Comparison of ENCODE assay signal across 9 cellular contexts in the genomic region with DNA sequence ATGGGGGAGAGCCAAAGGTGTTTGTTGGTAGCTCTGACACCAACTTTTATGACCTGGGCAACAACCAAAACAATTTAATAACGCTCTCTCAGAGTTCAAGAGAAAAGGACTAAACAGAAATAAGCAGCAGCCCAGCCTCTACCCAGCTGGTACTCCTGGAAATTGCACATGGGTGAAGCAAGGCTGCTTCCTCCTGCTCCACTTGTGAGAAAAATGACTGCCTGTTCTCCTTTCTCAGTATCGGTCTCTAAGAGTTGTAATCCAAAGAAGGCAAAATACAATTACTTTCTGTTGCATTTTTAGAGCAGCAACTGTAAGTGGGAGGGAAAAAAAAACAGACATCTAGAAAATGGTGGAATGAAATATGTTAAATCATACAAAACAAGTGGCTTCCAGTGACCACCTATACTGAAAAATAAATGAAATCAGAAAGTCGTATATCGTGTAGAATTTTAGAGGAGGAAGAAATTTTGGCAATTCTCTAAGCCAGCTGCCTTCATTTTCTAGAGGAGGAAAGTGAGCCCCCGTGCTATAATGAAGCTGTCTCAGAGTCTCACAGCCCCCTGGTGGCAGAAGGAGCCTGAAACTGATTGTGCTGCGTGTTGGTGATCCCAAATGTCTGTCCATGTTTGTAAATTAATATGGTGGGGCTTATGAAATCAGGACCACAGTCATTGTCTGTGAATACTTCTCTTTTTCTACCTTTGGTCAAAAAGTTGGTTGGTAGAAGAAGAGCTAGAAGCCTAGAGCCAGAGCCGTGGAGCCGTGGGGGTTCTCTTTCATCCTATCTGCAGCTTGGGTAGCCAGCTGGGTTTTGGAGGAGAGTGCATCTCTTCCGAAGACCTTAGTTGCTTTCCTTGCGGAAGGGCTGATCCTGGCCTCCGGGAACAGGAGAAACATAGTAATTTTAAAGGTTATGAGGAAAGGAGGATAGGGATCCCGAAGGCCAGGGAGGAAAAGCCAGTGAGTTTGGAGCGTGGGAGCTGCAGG.
DNase-seq lines count a peak whose midpoint lies in the region; ATAC-seq and TF ChIP-seq lines count a peak whose summit lies in the region.
"Had no signal": no experiment of that assay in that cellular context is flagged by ENCODE, and none has a peak within 500 bp of the region (broad histone marks: within the 10 kb centered on the region; RNA-seq: fewer than 3 reads in every experiment).

No MANE protein-coding gene starts in this region.

- TF ChIP-seq RAD21 in Ishikawa (IDR thresholded peaks at IDR 0.05; ENCODE audit: low read depth), result 0 out of 2 replicates have a peak, but pooled peaks have one; percentile 2

- H3K27ac ChIP-seq in VCaP, result no peak overlapping the region

- no peak overlapping the region for H3K4me3 ChIP-seq in retinal pigment epithelial cell (ENCODE audit: low read length)
- H3K4me3 ChIP-seq: skin epidermis had no signal

- ATAC-seq in GM19463 (IDR thresholded peaks at IDR 0.05; ENCODE audit: unreplicated experiment), result peak; percentile 59
- no peak for ATAC-seq in GM21528 (IDR thresholded peaks at IDR 0.05; ENCODE audit: low FRiP score, unreplicated experiment)

- peak; percentile 68 for TF ChIP-seq CTCF in VCaP (conservative IDR thresholded peaks at IDR 0.05)
- peak; percentile 76 for TF ChIP-seq CTCF in retinal pigment epithelial cell (conservative IDR thresholded peaks at IDR 0.05; ENCODE audit: low read depth, low read length)

- no peak for TF ChIP-seq EP300 in Ishikawa (IDR thresholded peaks at IDR 0.05; ENCODE audit: borderline replicate concordance)

- DNase-seq in EH (ENCODE audit: low read depth) (peak; percentile 26), globus pallidus (ENCODE audit: low spot score) (peak; percentile 35), retinal pigment epithelial cell (ENCODE audit: low read depth) (no peak), cortex of kidney (lab: John Stamatoyannopoulos, UW) (no peak)

TF ChIP-seq in Ishikawa, 13 proteins besides CTCF, POLR2A, EP300 and RAD21:
- TF ChIP-seq, protein P1, sequence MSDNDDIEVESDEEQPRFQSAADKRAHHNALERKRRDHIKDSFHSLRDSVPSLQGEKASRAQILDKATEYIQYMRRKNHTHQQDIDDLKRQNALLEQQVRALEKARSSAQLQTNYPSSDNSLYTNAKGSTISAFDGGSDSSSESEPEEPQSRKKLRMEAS (IDR thresholded peaks at IDR 0.05), result no peak
- TF ChIP-seq, protein P2, sequence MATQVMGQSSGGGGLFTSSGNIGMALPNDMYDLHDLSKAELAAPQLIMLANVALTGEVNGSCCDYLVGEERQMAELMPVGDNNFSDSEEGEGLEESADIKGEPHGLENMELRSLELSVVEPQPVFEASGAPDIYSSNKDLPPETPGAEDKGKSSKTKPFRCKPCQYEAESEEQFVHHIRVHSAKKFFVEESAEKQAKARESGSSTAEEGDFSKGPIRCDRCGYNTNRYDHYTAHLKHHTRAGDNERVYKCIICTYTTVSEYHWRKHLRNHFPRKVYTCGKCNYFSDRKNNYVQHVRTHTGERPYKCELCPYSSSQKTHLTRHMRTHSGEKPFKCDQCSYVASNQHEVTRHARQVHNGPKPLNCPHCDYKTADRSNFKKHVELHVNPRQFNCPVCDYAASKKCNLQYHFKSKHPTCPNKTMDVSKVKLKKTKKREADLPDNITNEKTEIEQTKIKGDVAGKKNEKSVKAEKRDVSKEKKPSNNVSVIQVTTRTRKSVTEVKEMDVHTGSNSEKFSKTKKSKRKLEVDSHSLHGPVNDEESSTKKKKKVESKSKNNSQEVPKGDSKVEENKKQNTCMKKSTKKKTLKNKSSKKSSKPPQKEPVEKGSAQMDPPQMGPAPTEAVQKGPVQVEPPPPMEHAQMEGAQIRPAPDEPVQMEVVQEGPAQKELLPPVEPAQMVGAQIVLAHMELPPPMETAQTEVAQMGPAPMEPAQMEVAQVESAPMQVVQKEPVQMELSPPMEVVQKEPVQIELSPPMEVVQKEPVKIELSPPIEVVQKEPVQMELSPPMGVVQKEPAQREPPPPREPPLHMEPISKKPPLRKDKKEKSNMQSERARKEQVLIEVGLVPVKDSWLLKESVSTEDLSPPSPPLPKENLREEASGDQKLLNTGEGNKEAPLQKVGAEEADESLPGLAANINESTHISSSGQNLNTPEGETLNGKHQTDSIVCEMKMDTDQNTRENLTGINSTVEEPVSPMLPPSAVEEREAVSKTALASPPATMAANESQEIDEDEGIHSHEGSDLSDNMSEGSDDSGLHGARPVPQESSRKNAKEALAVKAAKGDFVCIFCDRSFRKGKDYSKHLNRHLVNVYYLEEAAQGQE (IDR thresholded peaks at IDR 0.05; ENCODE audit: low read depth), result no peak
- TF ChIP-seq YY1 (IDR thresholded peaks at IDR 0.05; ENCODE audit: low read depth) (no peak), FOXM1 (IDR thresholded peaks at IDR 0.05; ENCODE audit: borderline replicate concordance, low read depth) (no peak), NFIC (IDR thresholded peaks at IDR 0.05) (no peak), TAF1 (IDR thresholded peaks at IDR 0.05; ENCODE audit: low read depth) (no peak), TEAD4 (IDR thresholded peaks at IDR 0.05) (no peak), ZBTB7A (IDR thresholded peaks at IDR 0.05; ENCODE audit: low read depth) (no peak), CEBPB (IDR thresholded peaks at IDR 0.05) (no peak), EGR1 (IDR thresholded peaks at IDR 0.05) (no peak), CREB1 (IDR thresholded peaks at IDR 0.05; ENCODE audit: low read depth) (no peak), TCF12 (IDR thresholded peaks at IDR 0.05; ENCODE audit: low read depth) (no peak)
- TF ChIP-seq, protein P3, sequence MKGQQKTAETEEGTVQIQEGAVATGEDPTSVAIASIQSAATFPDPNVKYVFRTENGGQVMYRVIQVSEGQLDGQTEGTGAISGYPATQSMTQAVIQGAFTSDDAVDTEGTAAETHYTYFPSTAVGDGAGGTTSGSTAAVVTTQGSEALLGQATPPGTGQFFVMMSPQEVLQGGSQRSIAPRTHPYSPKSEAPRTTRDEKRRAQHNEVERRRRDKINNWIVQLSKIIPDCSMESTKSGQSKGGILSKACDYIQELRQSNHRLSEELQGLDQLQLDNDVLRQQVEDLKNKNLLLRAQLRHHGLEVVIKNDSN (IDR thresholded peaks at IDR 0.05), result no peak

Comparison
In these comparisons a context has a peak if more than half of its experiments do, and no peak if none do; other contexts are left out.
1. DNase-seq: peak in EH (single experiment) and globus pallidus (single experiment); none in retinal pigment epithelial cell (single experiment) and cortex of kidney (single experiment).